In the genomic region with DNA sequence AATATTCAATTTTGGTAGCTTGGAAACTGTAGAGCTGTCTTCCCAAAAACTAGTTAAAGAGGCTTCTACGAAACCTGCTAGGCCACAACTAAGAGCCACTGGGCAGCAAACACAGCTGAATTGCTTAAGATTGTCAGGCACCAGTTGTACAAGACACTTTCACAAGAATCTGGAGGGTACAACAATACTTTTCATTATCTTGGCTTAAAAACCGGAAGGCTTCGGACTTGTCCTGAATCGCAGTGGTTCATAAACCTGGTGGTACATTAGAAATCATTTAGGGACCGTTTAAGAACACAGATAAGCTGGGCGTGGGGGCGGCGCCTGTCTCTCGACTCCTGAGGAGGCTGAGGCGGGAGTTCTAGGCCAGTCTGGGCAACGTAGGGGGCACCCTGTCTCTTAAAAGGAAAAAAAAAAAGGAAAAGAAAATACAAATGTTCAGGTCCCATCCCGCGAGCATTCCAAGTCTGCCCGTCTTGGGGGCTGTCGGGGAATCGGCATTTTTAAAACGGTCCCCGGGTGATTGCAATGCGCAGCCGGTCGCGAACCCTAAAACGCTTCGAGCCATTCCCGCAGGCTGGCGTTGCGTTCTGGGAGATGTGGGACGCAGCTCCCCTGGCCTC, we compare ENCODE assay signal across 8 cellular contexts. TPM values are rescaled to one million over a fixed set of nuclear protein-coding genes. Genes with fewer than 3 reads are reported as not detected.
DNase-seq lines count a peak whose midpoint lies in the region; ATAC-seq and TF ChIP-seq lines count a peak whose summit lies in the region.

No MANE protein-coding gene starts in this region.

- in situ Hi-C loops in Caki2 (cut with HindIII; ENCODE audit: low pct_unique_long_range_greater_than_20kb, low sequenced_read_pairs): no loop called here
- in situ Hi-C loops in SK-MEL-5 (cut with HindIII; ENCODE audit: low pct_unique_long_range_greater_than_20kb, low sequenced_read_pairs): loop anchor here (25.0 kb wide), 2 partner anchors 286 to 486 kb away; no protein-coding TSS in a partner anchor
- in situ Hi-C loops in astrocyte of the spinal cord (cut with HindIII; ENCODE audit: low sequenced_read_pairs): no loop called here

- no peak for TF ChIP-seq CTCF in astrocyte of the spinal cord (IDR thresholded peaks at IDR 0.05; ENCODE audit: low read depth, low read length)

- DNase-seq in Caki2 (ENCODE audit: low read depth) (peak; percentile 41), SK-MEL-5 (ENCODE audit: low read depth, low spot score) (peak; percentile 73), astrocyte of the spinal cord (ENCODE audit: low read depth, low spot score) (peak; percentile 46), sciatic nerve (ENCODE audit: low spot score) (peak; percentile 69)

- intact Hi-C loops in sciatic nerve (cut with DNase I): no loop called here

- peak overlapping the region; percentile 98 for H3K4me3 ChIP-seq in astrocyte of the spinal cord (ENCODE audit: low read depth, low read length)
- peak overlapping the region; percentile 86 for H3K4me3 ChIP-seq in iPS-11a (ENCODE audit: low read depth, low read length)

- ATAC-seq in HG02852 (IDR thresholded peaks at IDR 0.05; ENCODE audit: unreplicated experiment): peak; percentile 19
- ATAC-seq in sciatic nerve: peak; percentile 26
- ATAC-seq in GM21825 (IDR thresholded peaks at IDR 0.05; ENCODE audit: unreplicated experiment): no peak
- ATAC-seq in HG03159 (IDR thresholded peaks at IDR 0.05; ENCODE audit: unreplicated experiment): no peak

RNA-seq across cellular contexts. Expression of a gene that starts 0.8 kb away (rescaled TPM):
- 131 and 178 TPM in 2 replicates for total RNA-seq in Caki2 (2014; rRNA removed; shearing (Covaris generic); ENCODE audit: low replicate concordance)
- total RNA-seq in SK-MEL-5 (2014; rRNA removed; shearing (Covaris generic)): 142 and 153 TPM in 2 replicates
- 134 and 135 TPM in 2 replicates for polyA plus RNA-seq in SK-MEL-5 (2015; cell fraction: cytosol; rRNA removed)
- polyA plus RNA-seq in SK-MEL-5 (2015; cell fraction: nucleus; rRNA removed): 35.7 and 39.8 TPM in 2 replicates
- total RNA-seq in sciatic nerve: 69.5 TPM

Comparison
In these comparisons a context has a peak if more than half of its experiments do, and no peak if none do; other contexts are left out.
1. ATAC-seq: peak in HG02852 (single experiment) and sciatic nerve (single experiment); none in GM21825 (single experiment) and HG03159 (single experiment).
2. Peak in every context shown above with its lines, with median percentiles within 50 percentile points of each other: DNase-seq.